In genomic region chr1:99754697-99755096, GRCh38 we compare ENCODE assay signal across 29 cellular contexts.
"Had no signal": no experiment of that assay in that cellular context is flagged by ENCODE, and none has a peak within 500 bp of the region (broad histone marks: within the 10 kb centered on the region; RNA-seq: fewer than 3 reads in every experiment).

No MANE protein-coding gene starts in this region.

- H3K27ac ChIP-seq: colonic mucosa, coronary artery, dorsolateral prefrontal cortex, epithelial cell of prostate, esophagus muscularis mucosa, foreskin keratinocyte, gastrocnemius medialis, gastroesophageal sphincter, heart left ventricle, heart right ventricle had no signal

- H3K27ac Mint-ChIP-seq: dendritic cell treated with granulocyte-macrophage colony-stimulating factor and Interleukin-4, amounts not matched to agents 40 ng/mL and 50 ng/mL, for 4 days; effector memory CD8-positive, alpha-beta T cell; endodermal cell had no signal

- H3K27me3 ChIP-seq: colonic mucosa, dorsolateral prefrontal cortex, esophagus muscularis mucosa, esophagus squamous epithelium, foreskin keratinocyte, gastrocnemius medialis, gastroesophageal sphincter, heart left ventricle, heart right ventricle had no signal

- H3K4me3 ChIP-seq: colonic mucosa, coronary artery, dorsolateral prefrontal cortex, esophagus muscularis mucosa, esophagus squamous epithelium, gastrocnemius medialis, gastroesophageal sphincter, heart left ventricle, heart right ventricle had no signal

- H3K9me3 ChIP-seq: colonic mucosa, esophagus muscularis mucosa, esophagus squamous epithelium, gastrocnemius medialis, gastroesophageal sphincter had no signal

- H3K27me3 Mint-ChIP-seq: dendritic cell treated with granulocyte-macrophage colony-stimulating factor and Interleukin-4, amounts not matched to agents 40 ng/mL and 50 ng/mL, for 4 days had no signal

- ATAC-seq: effector memory CD8-positive, alpha-beta T cell; esophagus mucosa; foreskin keratinocyte; gastrocnemius medialis; gastroesophageal sphincter; heart right ventricle had no signal

- H3K4me3 Mint-ChIP-seq: dendritic cell treated with granulocyte-macrophage colony-stimulating factor and Interleukin-4, amounts not matched to agents 40 ng/mL and 50 ng/mL, for 4 days; effector memory CD8-positive, alpha-beta T cell; endodermal cell had no signal

- FAIRE-seq: colon, endometrium, endothelial cell of umbilical vein, frontal cortex had no signal

- H3K36me3 ChIP-seq: colonic mucosa, esophagus muscularis mucosa, esophagus squamous epithelium, gastrocnemius medialis, gastroesophageal sphincter, heart left ventricle, heart right ventricle had no signal

- H3K9me3 Mint-ChIP-seq: effector memory CD8-positive, alpha-beta T cell had no signal

- DNase-seq: colonic mucosa; cortex of kidney; dermis blood vessel endothelial cell; dorsolateral prefrontal cortex; effector CD4-positive, alpha-beta T cell; effector CD8-positive, alpha-beta T cell; effector memory CD4-positive, alpha-beta T cell; effector memory CD8-positive, alpha-beta T cell; endodermal cell; erythroblast; esophagus squamous epithelium; foreskin fibroblast; foreskin keratinocyte; foreskin melanocyte; gastrocnemius medialis; glutamatergic neuron; head of caudate nucleus; heart left ventricle; heart right ventricle had no signal

- H3K4me1 ChIP-seq: colonic mucosa, esophagus muscularis mucosa, gastroesophageal sphincter had no signal
